ENCODE assay signal across 14 cellular contexts in the genomic region with DNA sequence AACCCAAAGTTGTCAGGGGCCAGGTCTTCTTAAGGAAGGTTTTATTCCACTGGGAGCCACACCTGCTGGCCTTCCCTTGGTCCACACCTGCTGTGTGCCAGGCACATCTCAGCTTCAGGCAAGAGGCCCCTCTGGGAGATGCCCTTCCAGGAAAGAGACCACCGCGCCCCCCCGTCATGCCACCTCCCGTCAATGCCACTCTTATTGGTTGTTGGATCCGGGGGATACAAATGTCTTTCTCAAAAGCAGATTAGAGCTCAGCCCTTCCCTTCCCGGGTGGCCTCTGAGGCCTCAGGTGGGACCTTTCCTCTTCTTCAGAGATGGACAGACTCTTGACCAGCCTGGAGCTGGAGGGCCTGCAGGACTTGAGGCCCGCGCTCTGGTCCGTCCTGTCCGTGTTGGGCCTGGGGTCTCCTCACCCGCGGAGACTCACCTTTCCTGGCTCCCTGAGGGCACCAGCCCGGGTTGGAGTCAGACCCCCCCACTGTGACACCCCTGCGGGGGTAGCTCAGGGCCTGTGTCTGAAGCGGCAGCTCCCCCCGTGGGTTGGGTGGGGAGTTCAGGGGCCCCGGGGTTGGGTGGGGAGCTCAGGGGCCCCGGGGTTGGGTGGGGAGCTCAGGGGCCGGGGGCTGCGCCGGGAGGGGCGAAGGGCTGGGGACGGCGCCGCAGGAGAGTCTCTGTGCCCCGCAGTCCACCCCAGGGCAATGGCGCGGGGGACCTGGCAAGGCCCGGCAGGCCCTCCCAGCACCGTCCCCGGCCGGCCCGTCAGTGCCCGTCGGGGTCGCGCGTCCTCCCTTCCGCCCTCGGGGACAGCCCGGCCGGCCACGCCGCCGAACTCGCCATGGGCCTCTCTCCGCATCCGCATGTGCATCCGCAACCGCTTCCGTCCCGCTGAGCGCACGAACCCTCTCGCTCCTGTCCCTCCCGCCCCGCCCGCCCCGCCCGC. TPM values are rescaled to one million over a fixed set of nuclear protein-coding genes. Genes with fewer than 3 reads are reported as not detected.
DNase-seq lines count a peak whose midpoint lies in the region; ATAC-seq and TF ChIP-seq lines count a peak whose summit lies in the region.
"Had no signal": no experiment of that assay in that cellular context is flagged by ENCODE, and none has a peak within 500 bp of the region (broad histone marks: within the 10 kb centered on the region; RNA-seq: fewer than 3 reads in every experiment).

No MANE protein-coding gene starts in this region.

- H3K4me1 Mint-ChIP-seq in T-cell (peaks cover 30 to 45% (median 40%) of the 10 kb centered on the region in 3 donors), glutamatergic neuron (ENCODE audit: low read depth, unreplicated experiment) (peaks cover 3% of the 10 kb centered on the region)
- peaks cover 64% of the 10 kb centered on the region for H3K4me1 Mint-ChIP-seq in stimulated activated naive CD8-positive, alpha-beta T cell treated with anti-CD3 and anti-CD28 coated beads, Interleukin-15, amount 100 ng/mL, for 72 hours

- H3K9me3 ChIP-seq in left ventricle myocardium inferior (replicated peaks): no peaks in the 10 kb centered on the region
- H3K9me3 ChIP-seq: stomach had no signal

- H3K36me3 Mint-ChIP-seq in T-cell: no peaks in the 10 kb centered on the region
- H3K36me3 Mint-ChIP-seq in glutamatergic neuron (ENCODE audit: unreplicated experiment): no peaks in the 10 kb centered on the region

- H3K36me3 ChIP-seq in left ventricle myocardium inferior: no peaks in the 10 kb centered on the region
- H3K36me3 ChIP-seq: stomach had no signal

- POLR2A ChIA-PET in T-cell (lab: Charles Lee): no interaction called here

- peaks cover 100% of the 10 kb centered on the region for H3K27me3 ChIP-seq in left ventricle myocardium inferior (ENCODE audit: low read depth)

- H3K4me3 Mint-ChIP-seq in T-cell: peak overlapping the region in 2 of 3 donors; percentile 6 to 63
- no peak overlapping the region for H3K4me3 Mint-ChIP-seq in glutamatergic neuron (ENCODE audit: unreplicated experiment)
- H3K4me3 Mint-ChIP-seq in stimulated activated naive CD8-positive, alpha-beta T cell treated with anti-CD3 and anti-CD28 coated beads, Interleukin-15, amount 100 ng/mL, for 72 hours: peak overlapping the region; percentile 73 to 75
- H3K4me3 Mint-ChIP-seq: endodermal cell, memory B cell had no signal

- TF ChIP-seq CTCF in left ventricle myocardium inferior (IDR thresholded peaks at IDR 0.05; ENCODE audit: borderline replicate concordance) (no peak), glutamatergic neuron (IDR thresholded peaks at IDR 0.05; ENCODE audit: partially characterized antibody, unreplicated experiment) (no peak)

- DNase-seq in Right ventricle myocardium inferior (ENCODE audit: missing footprints): peak; percentile 50
- DNase-seq in left ventricle myocardium inferior: no peak
- no peak for DNase-seq in T-cell
- peak; percentile 36 for DNase-seq in glutamatergic neuron
- peak in 1 of 2 donors; percentile 53 for DNase-seq in stimulated activated naive CD8-positive, alpha-beta T cell treated with anti-CD3 and anti-CD28 coated beads, Interleukin-15, amount 100 ng/mL, for 72 hours
- DNase-seq in mucosa of gallbladder (ENCODE audit: low spot score): no peak
- DNase-seq in NCI-H2171 (lab: John Stamatoyannopoulos, UW): no peak
- DNase-seq: AML-193, endodermal cell, GDM1, stomach had no signal

- no peak overlapping the region for H3K27ac Mint-ChIP-seq in T-cell
- no peak overlapping the region for H3K27ac Mint-ChIP-seq in glutamatergic neuron (ENCODE audit: unreplicated experiment)
- H3K27ac Mint-ChIP-seq in stimulated activated naive CD8-positive, alpha-beta T cell treated with anti-CD3 and anti-CD28 coated beads, Interleukin-15, amount 100 ng/mL, for 72 hours: no peak overlapping the region
- H3K27ac Mint-ChIP-seq: endodermal cell, memory B cell, progenitor cell of endocrine pancreas had no signal

- no peak overlapping the region for H3K27ac ChIP-seq in left ventricle myocardium inferior (replicated peaks)
- H3K27ac ChIP-seq: stomach had no signal

- H3K4me1 ChIP-seq in left ventricle myocardium inferior: peaks cover 15% of the 10 kb centered on the region

- intact Hi-C loops in Right ventricle myocardium inferior (cut with DNase I) (no loop called here), left ventricle myocardium inferior (cut with micrococcal nuclease) (no loop called here)

- H3K27me3 Mint-ChIP-seq in T-cell (peaks cover 51 to 68% of the 10 kb centered on the region in 2 donors), glutamatergic neuron (ENCODE audit: unreplicated experiment) (peaks cover 17% of the 10 kb centered on the region)
- H3K27me3 Mint-ChIP-seq in stimulated activated naive CD8-positive, alpha-beta T cell treated with anti-CD3 and anti-CD28 coated beads, Interleukin-15, amount 100 ng/mL, for 72 hours: peaks cover 73% of the 10 kb centered on the region

- ATAC-seq in Right ventricle myocardium inferior: no peak
- peak in 2 of 4 experiments; percentile 22 to 61 for ATAC-seq in T-cell (replicated peaks in 1 of 4)
- ATAC-seq in stimulated activated naive CD8-positive, alpha-beta T cell treated with anti-CD3 and anti-CD28 coated beads, Interleukin-15, amount 100 ng/mL, for 72 hours: peak; percentile 57
- no peak for ATAC-seq in GM18868 (IDR thresholded peaks at IDR 0.05; ENCODE audit: unreplicated experiment)

- no peak overlapping the region for H3K4me3 ChIP-seq in left ventricle myocardium inferior

- H3K9me3 Mint-ChIP-seq in T-cell (no peaks in the 10 kb centered on the region), glutamatergic neuron (ENCODE audit: unreplicated experiment) (peaks cover 2% of the 10 kb centered on the region)
- H3K9me3 Mint-ChIP-seq in stimulated activated naive CD8-positive, alpha-beta T cell treated with anti-CD3 and anti-CD28 coated beads, Interleukin-15, amount 100 ng/mL, for 72 hours: no peaks in the 10 kb centered on the region
- H3K9me3 Mint-ChIP-seq: endodermal cell had no signal

- CTCF ChIA-PET in T-cell (lab: Charles Lee): interaction anchor here in 1 of 2 donors (0.5 kb wide), 1 partner anchor 45 kb away, joined by 3 read pairs; no protein-coding TSS in a partner anchor

RNA-seq across cellular contexts. Expression of gene SLC9A3, which starts 3.7 kb away (rescaled TPM):
- total RNA-seq in Right ventricle myocardium inferior (1.1 TPM), left ventricle myocardium inferior (0.91 TPM), T-cell (1 to 10 TPM; 1.9 to 3.5 (median 2.5) TPM), glutamatergic neuron (ENCODE audit: unreplicated experiment) (1.1 TPM), mucosa of gallbladder (537 TPM)

Comparison
In these comparisons a context has a peak if more than half of its experiments do, and no peak if none do; other contexts are left out.
1. DNase-seq: peak in Right ventricle myocardium inferior (single experiment) and glutamatergic neuron (single experiment); none in left ventricle myocardium inferior (single experiment), T-cell (0 of 34), mucosa of gallbladder (single experiment) and NCI-H2171 (single experiment).
2. RNA of gene SLC9A3, which starts 3.7 kb away (total RNA-seq): 537 TPM in mucosa of gallbladder (single experiment); 1.9 to 3.5 TPM in T-cell, 1.1 TPM in Right ventricle myocardium inferior (single experiment), 1.1 TPM in glutamatergic neuron (single experiment) and 0.91 TPM in left ventricle myocardium inferior (single experiment); every median in the first group is over 100 times any median in the second.